10 cellular contexts compared by ENCODE assay signal in genomic region chr3:114623420-114624046, GRCh38.
DNase-seq lines count a peak whose midpoint lies in the region; ATAC-seq, FAIRE-seq and TF ChIP-seq lines count a peak whose summit lies in the region.
"Had no signal": no experiment of that assay in that cellular context is flagged by ENCODE, and none has a peak within 500 bp of the region (broad histone marks: within the 10 kb centered on the region; RNA-seq: fewer than 3 reads in every experiment).

No MANE protein-coding gene starts in this region.

- H3K4me1 Mint-ChIP-seq in activated T-cell treated with anti-CD3 and anti-CD28 coated beads, Interleukin-2, amount 50 U/mL, for 24 hours (ENCODE audit: low read depth) = peaks cover 26% of the 10 kb centered on the region

- H3K36me3 ChIP-seq in kidney epithelial cell (ENCODE audit: control insufficient read depth, insufficient read depth, low read length) = no peaks in the 10 kb centered on the region
- no peaks in the 10 kb centered on the region for H3K36me3 ChIP-seq in spleen

- no peak for DNase-seq in H54 (ENCODE audit: insufficient read length, low spot score)
- DNase-seq in astrocyte of the hippocampus (ENCODE audit: low read depth, low spot score) = peak; percentile 39
- DNase-seq in kidney epithelial cell (ENCODE audit: low read depth) = no peak
- DNase-seq in spleen = no peak
- no peak for DNase-seq in stimulated activated CD8-positive, alpha-beta memory T cell treated with anti-CD3 and anti-CD28 coated beads, Interleukin-4, amount 100 ng/mL, for 48 hours
- DNase-seq in stimulated activated CD4-positive, alpha-beta T cell treated with anti-CD3 and anti-CD28 coated beads, Interleukin-15, amount 100 ng/mL, for 24 hours = no peak
- DNase-seq in activated T-cell treated with anti-CD3 and anti-CD28 coated beads, Interleukin-2, amount 50 U/mL, for 24 hours = no peak
- DNase-seq: central memory CD4-positive, alpha-beta T cell had no signal

- H3K4me1 ChIP-seq in spleen = peaks cover 0 to 24% (median 12%) of the 10 kb centered on the region in 6 donors

- no peaks in the 10 kb centered on the region for H3K27me3 Mint-ChIP-seq in activated T-cell treated with anti-CD3 and anti-CD28 coated beads, Interleukin-2, amount 50 U/mL, for 24 hours

- H3K4me3 ChIP-seq in kidney epithelial cell (ENCODE audit: low read depth, low read length) = peak overlapping the region; percentile 45
- H3K4me3 ChIP-seq in spleen = peak overlapping the region in 2 of 8 donors; percentile 22 to 53

- no peak overlapping the region for H3K4me3 Mint-ChIP-seq in activated T-cell treated with anti-CD3 and anti-CD28 coated beads, Interleukin-2, amount 50 U/mL, for 24 hours
- H3K4me3 Mint-ChIP-seq: T-helper 2 cell treated with Interferon-gamma antibody and Interleukin-4, amounts not matched to agents 5 μg/mL and 100 μg/mL, for 36 hours had no signal

- H3K27me3 ChIP-seq in kidney epithelial cell (ENCODE audit: control insufficient read depth, insufficient read depth, low read length) = no peaks in the 10 kb centered on the region
- no peaks in the 10 kb centered on the region for H3K27me3 ChIP-seq in spleen (replicated peaks in 1 of 7)

- H3K9me3 Mint-ChIP-seq in activated T-cell treated with anti-CD3 and anti-CD28 coated beads, Interleukin-2, amount 50 U/mL, for 24 hours = no peaks in the 10 kb centered on the region
- H3K9me3 Mint-ChIP-seq: T-helper 2 cell treated with Interferon-gamma antibody and Interleukin-4, amounts not matched to agents 5 μg/mL and 100 μg/mL, for 36 hours had no signal

- H3K27ac Mint-ChIP-seq in activated T-cell treated with anti-CD3 and anti-CD28 coated beads, Interleukin-2, amount 50 U/mL, for 24 hours = no peak overlapping the region
- H3K27ac Mint-ChIP-seq: T-helper 2 cell treated with Interferon-gamma antibody and Interleukin-4, amounts not matched to agents 5 μg/mL and 100 μg/mL, for 36 hours had no signal

- 63 to 89% (median 73%) methylated on average over 5 of the region's 5 CpGs for WGBS in spleen, 5 donors

- peaks cover 13% of the 10 kb centered on the region for H3K36me3 Mint-ChIP-seq in activated T-cell treated with anti-CD3 and anti-CD28 coated beads, Interleukin-2, amount 50 U/mL, for 24 hours (ENCODE audit: low read depth)

- peak overlapping the region in 7 of 8 donors; percentile 69 to 90 (median 80) for H3K27ac ChIP-seq in spleen

- TF ChIP-seq CTCF in kidney epithelial cell (IDR thresholded peaks at IDR 0.05; ENCODE audit: insufficient read depth, low read length, poor library complexity, severe bottlenecking) (no peak), spleen (IDR thresholded peaks at IDR 0.05 in 8 of 11, conservative IDR thresholded peaks at IDR 0.05 in 3 of 11) (no peak)

- peak; percentile 85 for FAIRE-seq in H54 (lab: Jason Lieb, UNC)

- intact Hi-C loops in spleen (cut with DNase I; ENCODE audit: low total_unique reads) = no loop called here

- no peak for ATAC-seq in GM19328 (IDR thresholded peaks at IDR 0.05; ENCODE audit: unreplicated experiment)

- TF ChIP-seq POLR2A in H54 (IDR thresholded peaks at IDR 0.05; ENCODE audit: low read depth, low read length) (no peak), spleen (IDR thresholded peaks at IDR 0.05) (no peak)

- H3K9me3 ChIP-seq in spleen = no peaks in the 10 kb centered on the region
